ENCODE assay signal across 8 cellular contexts in the genomic region with DNA sequence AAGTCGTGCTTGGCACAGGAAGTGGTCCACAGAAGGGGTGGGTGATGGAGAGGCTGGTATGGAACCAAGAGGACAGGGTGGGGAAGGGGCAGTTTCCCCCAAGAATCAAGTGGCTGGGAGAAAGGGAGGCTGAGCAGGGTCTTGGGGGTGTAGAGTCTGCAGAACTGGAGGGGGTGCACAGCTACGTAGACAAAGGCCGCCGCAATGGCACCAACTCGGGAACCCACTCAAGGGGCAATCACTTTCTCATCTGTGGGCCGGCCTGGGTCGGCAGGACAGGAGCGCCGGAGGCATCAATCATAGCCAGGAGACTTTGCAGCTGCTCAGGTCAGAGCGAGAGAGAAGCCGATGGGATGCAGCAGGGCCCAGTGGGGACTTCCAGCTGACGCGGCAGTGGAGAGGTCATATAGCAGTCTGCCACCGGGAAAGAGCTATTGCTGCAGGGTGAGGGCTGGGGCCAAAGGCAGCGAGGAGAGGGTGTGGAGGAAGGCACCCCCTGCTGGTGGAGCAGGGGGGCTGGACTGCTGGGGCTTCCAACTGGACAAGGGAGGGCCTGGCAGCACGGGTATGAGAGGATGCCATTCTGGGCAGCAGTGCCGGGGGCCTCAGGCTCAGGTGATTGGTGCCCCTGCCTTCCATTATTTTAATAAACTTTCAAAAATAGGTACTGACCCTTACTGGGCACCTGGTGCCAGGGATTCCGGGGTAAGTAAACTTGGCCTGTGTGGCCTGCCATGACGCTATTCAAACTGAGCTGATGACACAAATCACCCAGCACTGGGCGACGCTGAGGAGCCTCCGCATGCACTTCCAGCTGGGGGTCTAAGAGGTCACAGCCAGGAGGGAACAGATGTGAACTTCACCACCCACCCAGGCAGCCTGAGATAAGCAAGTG. TPM values are rescaled to one million over a fixed set of nuclear protein-coding genes. Genes with fewer than 3 reads are reported as not detected.
DNase-seq lines count a peak whose midpoint lies in the region; ATAC-seq and TF ChIP-seq lines count a peak whose summit lies in the region.

No MANE protein-coding gene starts in this region.

- intact Hi-C loops in breast epithelium (cut with DNase I; ENCODE audit: low total_unique reads) = loop anchor here (5.0 kb wide), 1 partner anchor 56 kb away; no protein-coding TSS in a partner anchor

- TF ChIP-seq CTCF in GM13977 (IDR thresholded peaks at IDR 0.05; ENCODE audit: extremely low read depth, insufficient read depth, missing control alignments) (peak; percentile 49), Peyer's patch (IDR thresholded peaks at IDR 0.05) (peak in 4 of 6 experiments; percentile 38 to 49 (median 46)), breast epithelium (IDR thresholded peaks at IDR 0.05) (peak; percentile 34 to 60 (median 43))

- no peak overlapping the region for H3K4me3 ChIP-seq in Peyer's patch
- H3K4me3 ChIP-seq in breast epithelium = peak overlapping the region in 1 of 3 donors; percentile 51

- H3K36me3 ChIP-seq in Peyer's patch (peaks cover 0 to 5% (median 0%) of the 10 kb centered on the region in 3 donors), breast epithelium (no peaks in the 10 kb centered on the region)

- H3K27me3 ChIP-seq in Peyer's patch = no peaks in the 10 kb centered on the region
- H3K27me3 ChIP-seq in breast epithelium = no peaks in the 10 kb centered on the region

- H3K9me3 ChIP-seq in Peyer's patch (no peaks in the 10 kb centered on the region), breast epithelium (no peaks in the 10 kb centered on the region)

- DNase-seq in AG20443 (ENCODE audit: low spot score) (peak; percentile 87), GM13977 (ENCODE audit: low spot score) (peak; percentile 55), Peyer's patch (no peak), breast epithelium (ENCODE audit: low spot score in 2 of 2) (peak in 1 of 2 donors; percentile 50), kidney tubule cell (ENCODE audit: low spot score) (peak; percentile 71), stromal cell of bone marrow (ENCODE audit: low read depth) (peak; percentile 59)

- in situ Hi-C loops in GM13977 (cut with MboI; ENCODE audit: low pct_unique_long_range_greater_than_20kb, low sequenced_read_pairs, unreplicated experiment) = no loop called here

- ATAC-seq in HG02870 (IDR thresholded peaks at IDR 0.05; ENCODE audit: unreplicated experiment) = no peak
- ATAC-seq in GM19455 (IDR thresholded peaks at IDR 0.05; ENCODE audit: unreplicated experiment) = no peak

- TF ChIP-seq POLR2A in Peyer's patch (IDR thresholded peaks at IDR 0.05) = no peak
- no peak for TF ChIP-seq POLR2A in breast epithelium (IDR thresholded peaks at IDR 0.05)

- H3K4me1 ChIP-seq in Peyer's patch = peaks cover 0 to 21% (median 10%) of the 10 kb centered on the region in 4 donors
- H3K4me1 ChIP-seq in breast epithelium = peaks cover 19 to 24% of the 10 kb centered on the region in 2 donors

- peak overlapping the region; percentile 59 to 88 (median 72) for H3K27ac ChIP-seq in Peyer's patch
- peak overlapping the region; percentile 93 to 97 for H3K27ac ChIP-seq in breast epithelium

RNA-seq across cellular contexts. Expression of a gene that starts 52.5 kb away (rescaled TPM):
- total RNA-seq in Peyer's patch (100 to 1,000 TPM in 1 of 4 donors, 10 to 100 TPM in 3; 12.1 to 115 (median 30.4) TPM), breast epithelium (10 to 100 TPM in 2 of 3 donors, 1 to 10 TPM in 1; 9.4 to 28.8 (median 22.8) TPM)

Comparison
In these comparisons a context has a peak if more than half of its experiments do, and no peak if none do; other contexts are left out.
1. DNase-seq: peak in AG20443 (single experiment), GM13977 (single experiment), kidney tubule cell (single experiment) and stromal cell of bone marrow (single experiment); none in Peyer's patch (0 of 3).
2. Peak in every context shown above with its lines, with median percentiles within 50 percentile points of each other: CTCF ChIP-seq.